ENCODE assay signal across 31 cellular contexts in genomic region chr3:136664771-136665170, GRCh38.
DNase-seq lines count a peak whose midpoint lies in the region; ATAC-seq and TF ChIP-seq lines count a peak whose summit lies in the region.
"Had no signal": no experiment of that assay in that cellular context is flagged by ENCODE, and none has a peak within 500 bp of the region (broad histone marks: within the 10 kb centered on the region; RNA-seq: fewer than 3 reads in every experiment).

No MANE protein-coding gene starts in this region.

- no peak overlapping the region for H3K18ac ChIP-seq in H9 (ENCODE audit: insufficient read length, low read depth, low read length)

- H2AFZ ChIP-seq in H9 (ENCODE audit: low read length) (no peak overlapping the region), OCI-LY7 (ENCODE audit: low read length) (no peak overlapping the region)

- H4K91ac ChIP-seq in H9 (ENCODE audit: insufficient read length, low read depth, low read length): no peak overlapping the region

- H3K56ac ChIP-seq in H9 (ENCODE audit: insufficient read length, low read depth, low read length): no peak overlapping the region

- no peaks in the 10 kb centered on the region for H3K36me3 Mint-ChIP-seq in H9 (ENCODE audit: insufficient read depth in 1 of 3, low read depth in 3 of 3)
- H3K36me3 Mint-ChIP-seq in central memory CD8-positive, alpha-beta T cell (ENCODE audit: insufficient read depth): peaks cover 2% of the 10 kb centered on the region
- H3K36me3 Mint-ChIP-seq in activated CD4-positive, alpha-beta memory T cell treated with anti-CD3 and anti-CD28 coated beads, Interleukin-2, amount 10 ng/mL, durations not matched to agents 7 days and 5 days (ENCODE audit: low read depth): peaks cover 15% of the 10 kb centered on the region

- no peak overlapping the region for H2BK12ac ChIP-seq in H9 (ENCODE audit: insufficient read length, low read depth, low read length)

- BruUV-seq in OCI-LY7 (replicated peaks; lab: Mats Ljungman, UMichigan): no TSS peak

- H4K20me1 ChIP-seq in H9 (ENCODE audit: control insufficient read depth, insufficient read depth, insufficient read length): no peaks in the 10 kb centered on the region
- H4K20me1 ChIP-seq in OCI-LY7 (ENCODE audit: insufficient read depth, low read length): peaks cover 11% of the 10 kb centered on the region

- H3K27me3 Mint-ChIP-seq in H9 (ENCODE audit: low read depth): no peaks in the 10 kb centered on the region
- no peaks in the 10 kb centered on the region for H3K27me3 Mint-ChIP-seq in central memory CD8-positive, alpha-beta T cell
- H3K27me3 Mint-ChIP-seq in activated CD4-positive, alpha-beta memory T cell treated with anti-CD3 and anti-CD28 coated beads, Interleukin-2, amount 10 ng/mL, durations not matched to agents 7 days and 5 days: no peaks in the 10 kb centered on the region
- H3K27me3 Mint-ChIP-seq: activated CD4-positive, alpha-beta T cell treated with anti-CD3 and anti-CD28 coated beads for 36 hours; activated naive CD8-positive, alpha-beta T cell; dendritic cell treated with granulocyte-macrophage colony-stimulating factor and Interleukin-4, amounts not matched to agents 40 ng/mL and 50 ng/mL, for 4 days had no signal

- H3T11ph ChIP-seq in H9 (ENCODE audit: low read length): no peak overlapping the region

- H3K9me3 ChIP-seq in H9 (ENCODE audit: control insufficient read depth, low read depth, low read length) (no peaks in the 10 kb centered on the region), OCI-LY7 (ENCODE audit: low read length) (no peaks in the 10 kb centered on the region)
- H3K9me3 ChIP-seq: BE2C, esophagus muscularis mucosa, mucosa of descending colon, SK-N-SH, suprapubic skin, upper lobe of left lung had no signal

- peaks cover 6 to 9% of the 10 kb centered on the region in 2 experiments for H3K4me1 Mint-ChIP-seq in H9
- H3K4me1 Mint-ChIP-seq in central memory CD8-positive, alpha-beta T cell: peaks cover 59% of the 10 kb centered on the region
- peaks cover 3% of the 10 kb centered on the region for H3K4me1 Mint-ChIP-seq in activated CD4-positive, alpha-beta memory T cell treated with anti-CD3 and anti-CD28 coated beads, Interleukin-2, amount 10 ng/mL, durations not matched to agents 7 days and 5 days

- H2BK5ac ChIP-seq in H9 (ENCODE audit: insufficient read length, low read length): no peak overlapping the region

- H3K36me3 ChIP-seq in OCI-LY7 (ENCODE audit: insufficient read depth, low read length): no peaks in the 10 kb centered on the region
- H3K36me3 ChIP-seq: BE2C, esophagus muscularis mucosa, suprapubic skin, upper lobe of left lung had no signal

- H3K4me1 ChIP-seq in H9 (ENCODE audit: insufficient read depth, low read length): no peaks in the 10 kb centered on the region
- H3K4me1 ChIP-seq in OCI-LY7 (ENCODE audit: insufficient read depth, low read length, poor library complexity, severe bottlenecking): no peaks in the 10 kb centered on the region
- H3K4me1 ChIP-seq: BE2C had no signal

- H3K23ac ChIP-seq in H9 (ENCODE audit: insufficient read length, low read depth, low read length): no peak overlapping the region

- ATAC-seq in central memory CD8-positive, alpha-beta T cell (replicated peaks; ENCODE audit: extremely low read depth, poor library complexity, severe bottlenecking): no peak
- ATAC-seq: activated CD4-positive, alpha-beta T cell treated with anti-CD3 and anti-CD28 coated beads for 36 hours; CD8-positive, alpha-beta T cell; HepG2; mucosa of descending colon had no signal

- no peaks in the 10 kb centered on the region for H3K27me3 ChIP-seq in H9 (ENCODE audit: insufficient read depth, low read length)
- H3K27me3 ChIP-seq: BE2C, esophagus muscularis mucosa, suprapubic skin, upper lobe of left lung had no signal

- H3K27ac ChIP-seq in H9 (ENCODE audit: insufficient read length, low read depth, low read length): no peak overlapping the region
- H3K27ac ChIP-seq in OCI-LY7 (ENCODE audit: low read depth, low read length, poor library complexity, severe bottlenecking): no peak overlapping the region
- H3K27ac ChIP-seq: esophagus muscularis mucosa, suprapubic skin, upper lobe of left lung had no signal

- WGBS in H9 (ENCODE audit: extremely low coverage, insufficient read length, low lambda C conversion rate): no CpG with 5 or more reads among the region's 1 CpG

- peak overlapping the region in 2 of 3 experiments; percentile 13 to 15; a peak in 1 of 7 replicates for H3K27ac Mint-ChIP-seq in H9
- H3K27ac Mint-ChIP-seq in central memory CD8-positive, alpha-beta T cell (ENCODE audit: low read depth): peak overlapping the region; percentile 2
- H3K27ac Mint-ChIP-seq in activated CD4-positive, alpha-beta memory T cell treated with anti-CD3 and anti-CD28 coated beads, Interleukin-2, amount 10 ng/mL, durations not matched to agents 7 days and 5 days: no peak overlapping the region
- H3K27ac Mint-ChIP-seq: activated CD4-positive, alpha-beta T cell treated with anti-CD3 and anti-CD28 coated beads for 36 hours; activated naive CD8-positive, alpha-beta T cell; CD8-positive, alpha-beta T cell; dendritic cell treated with granulocyte-macrophage colony-stimulating factor and Interleukin-4, amounts not matched to agents 40 ng/mL and 50 ng/mL, for 4 days; T-helper 1 cell treated with Interleukin-12 subunit alpha and Interleukin-12 subunit beta and Interleukin-4 antibody, amounts not matched to agents 30 μg/mL and 1 μg/mL, for 36 hours had no signal

- H3K4me2 ChIP-seq in H9 (ENCODE audit: insufficient read depth, insufficient read length, low read length) (no peak overlapping the region), OCI-LY7 (ENCODE audit: low read length) (no peak overlapping the region)
- H3K4me2 ChIP-seq: SK-N-SH had no signal

- peaks cover 2% of the 10 kb centered on the region for H3K79me1 ChIP-seq in H9 (ENCODE audit: insufficient read depth, low read depth, low read length, poor library complexity, severe bottlenecking)

- no peak overlapping the region for H2BK20ac ChIP-seq in H9 (ENCODE audit: low read depth, low read length, poor library complexity, severe bottlenecking)

- intact Hi-C loops in OCI-LY7 (cut with micrococcal nuclease; ENCODE audit: unreplicated experiment): no loop called here

- POLR2A ChIA-PET in OCI-LY7 (lab: Charles Lee): interaction anchor here (0.6 to 1.2 kb wide), 5 partner anchors 9 to 37 kb away, joined by 3 to 9 read pairs (median 4); no protein-coding TSS in a partner anchor
- POLR2A ChIA-PET in activated CD4-positive, alpha-beta memory T cell treated with anti-CD3 and anti-CD28 coated beads, Interleukin-2, amount 10 ng/mL, durations not matched to agents 7 days and 5 days (lab: Charles Lee): no interaction called here

- H3K9me3 Mint-ChIP-seq in H9: no peaks in the 10 kb centered on the region; a peak in 1 of 5 replicates
- H3K9me3 Mint-ChIP-seq in central memory CD8-positive, alpha-beta T cell: no peaks in the 10 kb centered on the region
- peaks cover 2% of the 10 kb centered on the region for H3K9me3 Mint-ChIP-seq in activated CD4-positive, alpha-beta memory T cell treated with anti-CD3 and anti-CD28 coated beads, Interleukin-2, amount 10 ng/mL, durations not matched to agents 7 days and 5 days
- H3K9me3 Mint-ChIP-seq: CD8-positive, alpha-beta T cell; dendritic cell treated with granulocyte-macrophage colony-stimulating factor and Interleukin-4, amounts not matched to agents 40 ng/mL and 50 ng/mL, for 4 days; T-helper 1 cell treated with Interleukin-12 subunit alpha and Interleukin-12 subunit beta and Interleukin-4 antibody, amounts not matched to agents 30 μg/mL and 1 μg/mL, for 36 hours had no signal

- no peak overlapping the region for H3K4ac ChIP-seq in H9 (ENCODE audit: low read depth, low read length)

- no peak overlapping the region for H2AK5ac ChIP-seq in H9 (ENCODE audit: insufficient read length, low read length)

- H3K79me2 ChIP-seq in H9 (ENCODE audit: insufficient read depth, low read length): peaks cover 3% of the 10 kb centered on the region; the same call in 1 of the 2 replicates
- peaks cover 85% of the 10 kb centered on the region for H3K79me2 ChIP-seq in OCI-LY7 (ENCODE audit: insufficient read depth, low read depth, low read length)

- no peak overlapping the region for H2BK15ac ChIP-seq in H9 (ENCODE audit: low read depth, low read length)

- TF ChIP-seq CTCF in H9 (conservative IDR thresholded peaks at IDR 0.05) (no peak), OCI-LY7 (conservative IDR thresholded peaks at IDR 0.05; ENCODE audit: low read length) (no peak)

- H3K23me2 ChIP-seq in H9 (ENCODE audit: insufficient read length, low read depth, low read length, poor library complexity, severe bottlenecking): no peaks in the 10 kb centered on the region

- no peak overlapping the region for H4K8ac ChIP-seq in H9 (replicated peaks; ENCODE audit: insufficient read length, low read depth, low read length)

- no peak overlapping the region for H3K4me3 Mint-ChIP-seq in H9
- no peak overlapping the region for H3K4me3 Mint-ChIP-seq in central memory CD8-positive, alpha-beta T cell
- no peak overlapping the region for H3K4me3 Mint-ChIP-seq in activated CD4-positive, alpha-beta memory T cell treated with anti-CD3 and anti-CD28 coated beads, Interleukin-2, amount 10 ng/mL, durations not matched to agents 7 days and 5 days
- H3K4me3 Mint-ChIP-seq: activated CD4-positive, alpha-beta T cell treated with anti-CD3 and anti-CD28 coated beads for 36 hours; activated naive CD8-positive, alpha-beta T cell; CD8-positive, alpha-beta T cell; dendritic cell treated with granulocyte-macrophage colony-stimulating factor and Interleukin-4, amounts not matched to agents 40 ng/mL and 50 ng/mL, for 4 days; T-helper 1 cell treated with Interleukin-12 subunit alpha and Interleukin-12 subunit beta and Interleukin-4 antibody, amounts not matched to agents 30 μg/mL and 1 μg/mL, for 36 hours had no signal

- CTCF ChIA-PET in OCI-LY7 (lab: Charles Lee; ENCODE audit: unreplicated experiment): no interaction called here
- CTCF ChIA-PET in activated CD4-positive, alpha-beta memory T cell treated with anti-CD3 and anti-CD28 coated beads, Interleukin-2, amount 10 ng/mL, durations not matched to agents 7 days and 5 days (lab: Charles Lee): no interaction called here

- no peak overlapping the region for H3K4me3 ChIP-seq in OCI-LY7 (ENCODE audit: low read depth, low read length, poor library complexity, severe bottlenecking)
- H3K4me3 ChIP-seq: esophagus muscularis mucosa, mucosa of descending colon, suprapubic skin, upper lobe of left lung had no signal

- DNase-seq in H9 (no peak), OCI-M1 (lab: John Stamatoyannopoulos, UW) (peak; percentile 19), myocyte (ENCODE audit: low read depth) (peak; percentile 35), NCI-H1417 (lab: John Stamatoyannopoulos, UW) (no peak), OCI-LY7 (ENCODE audit: low spot score) (no peak), NOMO-1 treated with dmso at 0.1 percent for 144 hours (lab: John Stamatoyannopoulos, UW; ENCODE audit: unreplicated experiment) (no peak)
- DNase-seq in central memory CD8-positive, alpha-beta T cell (ENCODE audit: low spot score in 2 of 2): no peak
- DNase-seq in activated CD4-positive, alpha-beta memory T cell treated with anti-CD3 and anti-CD28 coated beads, Interleukin-2, amount 10 ng/mL, durations not matched to agents 7 days and 5 days: no peak
- DNase-seq: ACHN; activated CD4-positive, alpha-beta T cell treated with anti-CD3 and anti-CD28 coated beads for 36 hours; activated effector memory CD4-positive, alpha-beta T cell treated with anti-CD3 and anti-CD28 coated beads, Interleukin-2, amount 50 U/mL, for 16 hours; aorta; BE2C; caudate nucleus; CD8-positive, alpha-beta T cell; DMS 273 treated with DMSO at 0.1 percent for 48 hours; kidney glomerular epithelial cell; mucosa of descending colon; NCI-H1048; NCI-H1694 treated with DMSO at 0.1 percent for 48 hours; NCI-H446 treated with DMSO at 0.1 percent for 48 hours; SK-N-SH; stimulated activated CD4-positive, alpha-beta T cell treated with anti-CD3 and anti-CD28 coated beads, Interleukin-1b, Interleukin-23, amount 100 ng/mL, for 48 hours; stimulated activated naive CD4-positive, alpha-beta T cell treated with Interleukin-2 at 50 U/mL for 16 hours; upper lobe of left lung had no signal

- H4K5ac ChIP-seq in H9 (ENCODE audit: insufficient read length, low read depth, low read length): no peak overlapping the region

- no peaks in the 10 kb centered on the region for H3K9me2 ChIP-seq in OCI-LY7 (ENCODE audit: insufficient read depth, low read length)
- H3K9me2 ChIP-seq: SK-N-SH had no signal

- H2BK120ac ChIP-seq in H9 (ENCODE audit: low read depth, low read length, poor library complexity, severe bottlenecking): no peak overlapping the region

- H3K14ac ChIP-seq in H9 (ENCODE audit: insufficient read depth, low read length): no peak overlapping the region

- H3K9ac ChIP-seq in H9 (ENCODE audit: extremely low read depth, insufficient read length, low read length): no peak overlapping the region
- H3K9ac ChIP-seq: SK-N-SH had no signal

Comparison
In these comparisons a context has a peak if more than half of its experiments do, and no peak if none do; other contexts are left out.
1. DNase-seq: peak in OCI-M1 (single experiment) and myocyte (single experiment); none in H9 (single experiment), central memory CD8-positive, alpha-beta T cell (0 of 2), NCI-H1417 (0 of 3), OCI-LY7 (single experiment), activated CD4-positive, alpha-beta memory T cell treated with anti-CD3 and anti-CD28 coated beads, Interleukin-2, amount 10 ng/mL, durations not matched to agents 7 days and 5 days (single experiment) and NOMO-1 treated with dmso at 0.1 percent for 144 hours (single experiment).